19 cellular contexts compared by ENCODE assay signal in the genomic region with DNA sequence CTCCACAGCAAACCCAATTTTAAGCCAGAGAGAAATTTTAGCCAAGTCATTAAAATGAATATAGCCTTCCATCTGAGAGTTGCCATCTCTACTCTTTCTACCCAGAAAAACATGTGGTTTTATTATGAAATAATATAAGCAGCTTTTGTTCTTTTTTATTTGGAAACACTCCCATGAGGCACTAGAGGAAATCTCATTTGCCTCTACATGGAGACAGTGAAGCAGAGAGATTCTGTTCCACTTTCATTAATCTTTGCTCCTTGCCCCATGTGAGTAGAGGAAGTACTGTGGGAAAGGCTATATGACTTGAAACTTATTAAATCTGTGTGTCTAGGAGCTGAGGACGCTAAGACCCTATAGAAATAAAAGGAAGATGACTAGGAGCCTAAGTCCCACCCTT.
"Had no signal": no experiment of that assay in that cellular context is flagged by ENCODE, and none has a peak within 500 bp of the region (broad histone marks: within the 10 kb centered on the region; RNA-seq: fewer than 3 reads in every experiment).

No MANE protein-coding gene starts in this region.

- H3K9me3 ChIP-seq: left lung, right lobe of liver, transverse colon had no signal

- H3K27me3 ChIP-seq: foreskin keratinocyte, right lobe of liver, transverse colon had no signal

- H3K27ac ChIP-seq: foreskin keratinocyte, left lung, right lobe of liver, transverse colon had no signal

- H3K4me3 ChIP-seq: left lung, right lobe of liver, transverse colon had no signal

- H3K4me1 ChIP-seq: left lung, right lobe of liver had no signal

- ATAC-seq: activated CD4-positive, alpha-beta T cell treated with anti-CD3 and anti-CD28 coated beads for 36 hours; foreskin keratinocyte; left lung; right lobe of liver; stimulated activated effector memory CD8-positive, alpha-beta T cell treated with anti-CD3 and anti-CD28 coated beads, Interleukin-12 subunit alpha, Interleukin-12 subunit beta, amount 100 ng/mL, for 72 hours; stimulated activated naive CD8-positive, alpha-beta T cell treated with anti-CD3 and anti-CD28 coated beads, Interleukin-15, amount 100 ng/mL, for 72 hours had no signal

- H3K36me3 ChIP-seq: left lung, right lobe of liver, transverse colon had no signal

- DNase-seq: activated B cell treated with CpG ODN at 0.5 μM for 24 hours; activated CD4-positive, alpha-beta T cell treated with anti-CD3 and anti-CD28 coated beads for 36 hours; activated CD4-positive, alpha-beta T cell treated with anti-CD3 and anti-CD28 coated beads, Interleukin-2, amount 50 U/mL, for 48 hours; activated effector memory CD4-positive, alpha-beta T cell treated with anti-CD3 and anti-CD28 coated beads, Interleukin-2, amount 50 U/mL, for 16 hours; activated naive CD4-positive, alpha-beta T cell treated with anti-CD3 and anti-CD28 coated beads, Interleukin-2, amount 10 ng/mL, durations not matched to agents 7 days and 5 days; activated T-cell treated with anti-CD3 and anti-CD28 coated beads, Interleukin-2, amount 50 U/mL, for 48 hours; amygdala; cortex of kidney; foreskin keratinocyte; kidney; left lung; nephron progenitor cell; right lobe of liver; small intestine; stimulated activated CD4-positive, alpha-beta T cell treated with anti-CD3 and anti-CD28 coated beads, Interleukin-2, amount 100 ng/mL, for 24 hours; stimulated activated naive CD8-positive, alpha-beta T cell treated with anti-CD3 and anti-CD28 coated beads, Interleukin-15, amount 100 ng/mL, for 72 hours; T-helper 9 cell; transverse colon had no signal
